In genomic region chr10:1212571-1213141, GRCh38 we compare ENCODE assay signal across 25 cellular contexts.
"Had no signal": no experiment of that assay in that cellular context is flagged by ENCODE, and none has a peak within 500 bp of the region (broad histone marks: within the 10 kb centered on the region; RNA-seq: fewer than 3 reads in every experiment).

No MANE protein-coding gene starts in this region.

- H3K36me3 Mint-ChIP-seq: activated naive CD8-positive, alpha-beta T cell treated with anti-CD3 and anti-CD28 coated beads, Interleukin-2, amount 10 ng/mL, durations not matched to agents 7 days and 5 days; mesothelial cell of epicardium; naive thymus-derived CD8-positive, alpha-beta T cell; neural progenitor cell; stimulated activated effector memory CD8-positive, alpha-beta T cell treated with anti-CD3 and anti-CD28 coated beads, Interleukin-12 subunit alpha, Interleukin-12 subunit beta, amount 100 ng/mL, for 72 hours; type B pancreatic cell had no signal

- H3K9me3 Mint-ChIP-seq: activated naive CD8-positive, alpha-beta T cell treated with anti-CD3 and anti-CD28 coated beads, Interleukin-2, amount 10 ng/mL, durations not matched to agents 7 days and 5 days; activated T-cell treated with anti-CD3 and anti-CD28 coated beads, Interleukin-2, amount 50 U/mL, for 4 hours; activated T-helper 2 cell treated with anti-CD3 and anti-CD28 coated beads, Interferon-gamma antibody, Interleukin-2, Interleukin-4, amounts not matched to agents 10 μg/mL and 5 μg/mL and 100 μg/mL, durations not matched to agents 14 hours and 24 hours and 36 hours; mesothelial cell of epicardium; stimulated activated effector memory CD8-positive, alpha-beta T cell treated with anti-CD3 and anti-CD28 coated beads, Interleukin-12 subunit alpha, Interleukin-12 subunit beta, amount 100 ng/mL, for 72 hours; stimulated activated naive CD8-positive, alpha-beta T cell treated with anti-CD3 and anti-CD28 coated beads, Interleukin-15, amount 100 ng/mL, for 72 hours; T-helper 1 cell treated with Interleukin-12 subunit alpha and Interleukin-12 subunit beta and Interleukin-4 antibody, amounts not matched to agents 30 μg/mL and 1 μg/mL, for 36 hours; type B pancreatic cell had no signal

- H3K4me1 ChIP-seq: left lung, neural progenitor cell, pancreas, right lobe of liver, testis had no signal

- H3K4me3 ChIP-seq: left lung, neural progenitor cell, pancreas, right lobe of liver, skin epidermis, testis had no signal

- H3K4me3 Mint-ChIP-seq: activated naive CD8-positive, alpha-beta T cell treated with anti-CD3 and anti-CD28 coated beads, Interleukin-2, amount 10 ng/mL, durations not matched to agents 7 days and 5 days; activated T-cell treated with anti-CD3 and anti-CD28 coated beads, Interleukin-2, amount 50 U/mL, for 4 hours; mesothelial cell of epicardium; naive thymus-derived CD8-positive, alpha-beta T cell; neural progenitor cell; stimulated activated effector memory CD8-positive, alpha-beta T cell treated with anti-CD3 and anti-CD28 coated beads, Interleukin-12 subunit alpha, Interleukin-12 subunit beta, amount 100 ng/mL, for 72 hours; stimulated activated naive CD8-positive, alpha-beta T cell treated with anti-CD3 and anti-CD28 coated beads, Interleukin-15, amount 100 ng/mL, for 72 hours; T-helper 1 cell treated with Interleukin-12 subunit alpha and Interleukin-12 subunit beta and Interleukin-4 antibody, amounts not matched to agents 30 μg/mL and 1 μg/mL, for 36 hours; type B pancreatic cell had no signal

- DNase-seq: activated CD4-positive, alpha-beta T cell treated with anti-CD3 and anti-CD28 coated beads, Interleukin-2, amount 50 U/mL, for 1 hour; activated CD8-positive, alpha-beta memory T cell treated with anti-CD3 and anti-CD28 coated beads, Interleukin-2, amount 50 U/mL, for 4 hours; activated naive CD4-positive, alpha-beta T cell; activated naive CD8-positive, alpha-beta T cell treated with anti-CD3 and anti-CD28 coated beads, Interleukin-2, amount 10 ng/mL, durations not matched to agents 7 days and 5 days; activated T-cell treated with anti-CD3 and anti-CD28 coated beads, Interleukin-2, amount 50 U/mL, for 4 hours; amniotic stem cell; effector CD4-positive, alpha-beta T cell; erythroblast; foreskin fibroblast; kidney; left lung; right lobe of liver; stimulated activated CD4-positive, alpha-beta T cell treated with anti-CD3 and anti-CD28 coated beads, Interleukin-2, amount 100 ng/mL, for 24 hours; stimulated activated naive CD8-positive, alpha-beta T cell treated with anti-CD3 and anti-CD28 coated beads, Interleukin-15, amount 100 ng/mL, for 72 hours; testis had no signal

- H3K27me3 ChIP-seq: neural progenitor cell, pancreas, right lobe of liver, testis had no signal

- H3K4me1 Mint-ChIP-seq: activated naive CD8-positive, alpha-beta T cell treated with anti-CD3 and anti-CD28 coated beads, Interleukin-2, amount 10 ng/mL, durations not matched to agents 7 days and 5 days; mesothelial cell of epicardium; stimulated activated naive CD8-positive, alpha-beta T cell treated with anti-CD3 and anti-CD28 coated beads, Interleukin-15, amount 100 ng/mL, for 72 hours had no signal

- H3K36me3 ChIP-seq: left lung, neural progenitor cell, pancreas, right lobe of liver had no signal

- H3K9me3 ChIP-seq: left lung, pancreas, right lobe of liver, testis had no signal

- H3K27ac Mint-ChIP-seq: activated naive CD8-positive, alpha-beta T cell treated with anti-CD3 and anti-CD28 coated beads, Interleukin-2, amount 10 ng/mL, durations not matched to agents 7 days and 5 days; activated T-helper 2 cell treated with anti-CD3 and anti-CD28 coated beads, Interferon-gamma antibody, Interleukin-2, Interleukin-4, amounts not matched to agents 10 μg/mL and 5 μg/mL and 100 μg/mL, durations not matched to agents 14 hours and 24 hours and 36 hours; mesothelial cell of epicardium; neural progenitor cell; stimulated activated effector memory CD8-positive, alpha-beta T cell treated with anti-CD3 and anti-CD28 coated beads, Interleukin-12 subunit alpha, Interleukin-12 subunit beta, amount 100 ng/mL, for 72 hours; stimulated activated naive CD8-positive, alpha-beta T cell treated with anti-CD3 and anti-CD28 coated beads, Interleukin-15, amount 100 ng/mL, for 72 hours; T-helper 1 cell treated with Interleukin-12 subunit alpha and Interleukin-12 subunit beta and Interleukin-4 antibody, amounts not matched to agents 30 μg/mL and 1 μg/mL, for 36 hours; type B pancreatic cell had no signal

- H3K27ac ChIP-seq: left lung, neural progenitor cell, pancreas, right lobe of liver, skin epidermis, testis, VCaP had no signal

- H3K27me3 Mint-ChIP-seq: activated naive CD8-positive, alpha-beta T cell treated with anti-CD3 and anti-CD28 coated beads, Interleukin-2, amount 10 ng/mL, durations not matched to agents 7 days and 5 days; stimulated activated naive CD8-positive, alpha-beta T cell treated with anti-CD3 and anti-CD28 coated beads, Interleukin-15, amount 100 ng/mL, for 72 hours had no signal
